ENCODE assay signal across 15 cellular contexts in genomic region chr1:172874950-172875349, GRCh38.
DNase-seq lines count a peak whose midpoint lies in the region; ATAC-seq and TF ChIP-seq lines count a peak whose summit lies in the region.
"Had no signal": no experiment of that assay in that cellular context is flagged by ENCODE, and none has a peak within 500 bp of the region (broad histone marks: within the 10 kb centered on the region; RNA-seq: fewer than 3 reads in every experiment).

No MANE protein-coding gene starts in this region.

- H3K9ac ChIP-seq in mammary epithelial cell (ENCODE audit: insufficient read depth, low read length), result no peak overlapping the region

- no peaks in the 10 kb centered on the region for H3K36me3 ChIP-seq in mammary epithelial cell (ENCODE audit: insufficient read depth, low read length)

- H4K20me1 ChIP-seq in mammary epithelial cell (ENCODE audit: insufficient read depth, low read length), result no peaks in the 10 kb centered on the region

- no peaks in the 10 kb centered on the region for H3K9me3 ChIP-seq in mammary epithelial cell (replicated peaks; ENCODE audit: insufficient read depth, low read length)

- H3K4me1 Mint-ChIP-seq in MCF 10A (ENCODE audit: insufficient read depth, unreplicated experiment), result peaks cover 7% of the 10 kb centered on the region
- peaks cover 46% of the 10 kb centered on the region for H3K4me1 Mint-ChIP-seq in activated naive CD8-positive, alpha-beta T cell treated with anti-CD3 and anti-CD28 coated beads, Interleukin-2, amount 50 U/mL, for 24 hours

- H3K27me3 ChIP-seq in mammary epithelial cell (ENCODE audit: insufficient read depth, low read length), result no peaks in the 10 kb centered on the region

- H3K27me3 Mint-ChIP-seq in MCF 10A (ENCODE audit: insufficient read depth, unreplicated experiment), result no peaks in the 10 kb centered on the region
- H3K27me3 Mint-ChIP-seq in activated naive CD8-positive, alpha-beta T cell treated with anti-CD3 and anti-CD28 coated beads, Interleukin-2, amount 50 U/mL, for 24 hours, result peaks cover 13% of the 10 kb centered on the region
- H3K27me3 Mint-ChIP-seq: progenitor cell of endocrine pancreas had no signal

- dilution Hi-C loops in mammary epithelial cell (cut with HindIII; ENCODE audit: low sequenced_read_pairs), result no loop called here

- intact Hi-C loops in mammary epithelial cell (cut with micrococcal nuclease), result no loop called here
- intact Hi-C loops in MCF 10A (cut with micrococcal nuclease), result no loop called here

- BruUV-seq in mammary epithelial cell (replicated peaks; lab: Mats Ljungman, UMichigan) (no TSS peak), MCF 10A (replicated peaks; lab: Mats Ljungman, UMichigan) (no TSS peak)

- 64% methylated on average over 1 of the region's 1 CpG for WGBS in mammary epithelial cell (ENCODE audit: low coverage, missing lambda C conversion rate)

- H2AFZ ChIP-seq in mammary epithelial cell (ENCODE audit: low read depth, low read length), result no peak overlapping the region

- TF ChIP-seq CTCF in mammary epithelial cell (conservative IDR thresholded peaks at IDR 0.05 in 1 of 2, IDR thresholded peaks at IDR 0.05 in 1 of 2; ENCODE audit: extremely low read depth in 1 of 2, insufficient read depth in 1 of 2, low read depth in 1 of 2, low read length in 2 of 2) (no peak), MCF 10A (IDR thresholded peaks at IDR 0.05; ENCODE audit: unreplicated experiment) (no peak)

- CTCF ChIA-PET in mammary epithelial cell (lab: Charles Lee; ENCODE audit: low non-redundant PET) (no interaction called here), MCF 10A (lab: Yijun Ruan, JAX) (no interaction called here)

- H3K27ac ChIP-seq in mammary epithelial cell (ENCODE audit: insufficient read depth, low read depth, low read length), result no peak overlapping the region

- H3K79me2 ChIP-seq in mammary epithelial cell (ENCODE audit: insufficient read depth, low read length), result no peaks in the 10 kb centered on the region

- peaks cover 6% of the 10 kb centered on the region for H3K4me1 ChIP-seq in mammary epithelial cell (ENCODE audit: insufficient read depth, low read length)

- POLR2A ChIA-PET in MCF 10A (lab: Yijun Ruan, JAX), result no interaction called here

- H3K4me3 ChIP-seq in mammary epithelial cell (replicated peaks in 1 of 3; ENCODE audit: insufficient read depth in 1 of 3, low read depth in 2 of 3, low read length in 3 of 3), result no peak overlapping the region

- no peak overlapping the region for H3K27ac Mint-ChIP-seq in MCF 10A (ENCODE audit: low read depth, unreplicated experiment)
- peak overlapping the region; percentile 15 for H3K27ac Mint-ChIP-seq in activated naive CD8-positive, alpha-beta T cell treated with anti-CD3 and anti-CD28 coated beads, Interleukin-2, amount 50 U/mL, for 24 hours
- H3K27ac Mint-ChIP-seq: immature natural killer cell, progenitor cell of endocrine pancreas had no signal

- in situ Hi-C loops in mammary epithelial cell (cut with MboI; ENCODE audit: low sequenced_read_pairs in 2 of 2), result no loop called here

- DNase-seq in mammary epithelial cell (peak; percentile 37), MCF 10A (ENCODE audit: unreplicated experiment) (no peak), HK-2 (ENCODE audit: unreplicated experiment) (no peak), HT-29 (ENCODE audit: low spot score) (no peak)
- no peak for DNase-seq in activated naive CD8-positive, alpha-beta T cell treated with anti-CD3 and anti-CD28 coated beads, Interleukin-2, amount 50 U/mL, for 24 hours
- DNase-seq: AML-193, amygdala, dermis blood vessel endothelial cell, NCI-H1092 treated with DMSO at 0.1 percent for 48 hours, NCI-H446 treated with DMSO at 0.1 percent for 48 hours had no signal

- H3K36me3 Mint-ChIP-seq in MCF 10A (ENCODE audit: insufficient read depth, unreplicated experiment), result no peaks in the 10 kb centered on the region
- H3K36me3 Mint-ChIP-seq in activated naive CD8-positive, alpha-beta T cell treated with anti-CD3 and anti-CD28 coated beads, Interleukin-2, amount 50 U/mL, for 24 hours (ENCODE audit: low read depth), result no peaks in the 10 kb centered on the region
- H3K36me3 Mint-ChIP-seq: immature natural killer cell had no signal

- H3K4me3 Mint-ChIP-seq in MCF 10A (ENCODE audit: unreplicated experiment), result no peak overlapping the region
- H3K4me3 Mint-ChIP-seq in activated naive CD8-positive, alpha-beta T cell treated with anti-CD3 and anti-CD28 coated beads, Interleukin-2, amount 50 U/mL, for 24 hours, result no peak overlapping the region
- H3K4me3 Mint-ChIP-seq: immature natural killer cell had no signal

- ATAC-seq in HG02763 (IDR thresholded peaks at IDR 0.05; ENCODE audit: unreplicated experiment) (peak; percentile 47), GM19395 (IDR thresholded peaks at IDR 0.05; ENCODE audit: unreplicated experiment) (no peak), GM18873 (IDR thresholded peaks at IDR 0.05; ENCODE audit: low FRiP score, unreplicated experiment) (no peak)
- peak; percentile 91 for ATAC-seq in activated naive CD8-positive, alpha-beta T cell treated with anti-CD3 and anti-CD28 coated beads, Interleukin-2, amount 50 U/mL, for 24 hours

- H3K9me3 Mint-ChIP-seq in MCF 10A (ENCODE audit: unreplicated experiment), result no peaks in the 10 kb centered on the region
- H3K9me3 Mint-ChIP-seq in activated naive CD8-positive, alpha-beta T cell treated with anti-CD3 and anti-CD28 coated beads, Interleukin-2, amount 50 U/mL, for 24 hours, result no peaks in the 10 kb centered on the region
- H3K9me3 Mint-ChIP-seq: immature natural killer cell had no signal

- H3K4me2 ChIP-seq in mammary epithelial cell (ENCODE audit: insufficient read depth, low read depth, low read length), result no peak overlapping the region

Comparison
In these comparisons a context has a peak if more than half of its experiments do, and no peak if none do; other contexts are left out.
1. ATAC-seq: peak in HG02763 (single experiment) and activated naive CD8-positive, alpha-beta T cell treated with anti-CD3 and anti-CD28 coated beads, Interleukin-2, amount 50 U/mL, for 24 hours (single experiment); none in GM19395 (single experiment) and GM18873 (single experiment).